8 cellular contexts compared by ENCODE assay signal in genomic region chr16:66954097-66954659, GRCh38. TPM values are rescaled to one million over a fixed set of nuclear protein-coding genes. Genes with fewer than 3 reads are reported as not detected.
DNase-seq lines count a peak whose midpoint lies in the region; ATAC-seq and TF ChIP-seq lines count a peak whose summit lies in the region.

No MANE protein-coding gene starts in this region.

- H4K8ac ChIP-seq in H9 (replicated peaks; ENCODE audit: insufficient read length, low read depth, low read length): no peak overlapping the region

- no peak overlapping the region for H2BK20ac ChIP-seq in H9 (ENCODE audit: low read depth, low read length, poor library complexity, severe bottlenecking)

- H3K23ac ChIP-seq in H9 (ENCODE audit: insufficient read length, low read depth, low read length): no peak overlapping the region

- no peaks in the 10 kb centered on the region for H3K36me3 ChIP-seq in CD4-positive, CD25-positive, alpha-beta regulatory T cell (ENCODE audit: control insufficient read depth, insufficient read depth, low read length)

- H2AK5ac ChIP-seq in H9 (ENCODE audit: insufficient read length, low read length): no peak overlapping the region

- TF ChIP-seq CTCF in H9 (conservative IDR thresholded peaks at IDR 0.05): peak; percentile 87

- H3K4ac ChIP-seq in H9 (ENCODE audit: low read depth, low read length): no peak overlapping the region

- no peak overlapping the region for H3K27ac Mint-ChIP-seq in CD4-positive, CD25-positive, alpha-beta regulatory T cell
- H3K27ac Mint-ChIP-seq in H9: no peak overlapping the region

- WGBS in H9 (ENCODE audit: extremely low coverage, insufficient read length, low lambda C conversion rate): no CpG with 5 or more reads among the region's 8 CpGs

- H3K79me1 ChIP-seq in H9 (ENCODE audit: insufficient read depth, low read depth, low read length, poor library complexity, severe bottlenecking): no peaks in the 10 kb centered on the region

- no peak overlapping the region for H3K4me2 ChIP-seq in H9 (ENCODE audit: insufficient read depth, insufficient read length, low read length)

- no peaks in the 10 kb centered on the region for H3K36me3 Mint-ChIP-seq in CD4-positive, CD25-positive, alpha-beta regulatory T cell
- peaks cover 0 to 8% (median 6%) of the 10 kb centered on the region in 3 experiments; a peak in 4 of 7 replicates for H3K36me3 Mint-ChIP-seq in H9 (ENCODE audit: insufficient read depth in 1 of 3, low read depth in 3 of 3)

- no peak overlapping the region for H3K18ac ChIP-seq in H9 (ENCODE audit: insufficient read length, low read depth, low read length)

- intact Hi-C loops in left colon (cut with DNase I, micrococcal nuclease): no loop called here

- no peak overlapping the region for H3K27ac ChIP-seq in CD4-positive, CD25-positive, alpha-beta regulatory T cell (ENCODE audit: insufficient read depth, low read length, poor library complexity, severe bottlenecking)
- H3K27ac ChIP-seq in H9 (ENCODE audit: insufficient read length, low read depth, low read length): no peak overlapping the region

- no peak overlapping the region for H3K9ac ChIP-seq in H9 (ENCODE audit: extremely low read depth, insufficient read length, low read length)

- no peak overlapping the region for H2BK12ac ChIP-seq in H9 (ENCODE audit: insufficient read length, low read depth, low read length)

- peak; percentile 82 to 92 for ATAC-seq in CD4-positive, CD25-positive, alpha-beta regulatory T cell (ENCODE audit: low read depth in 2 of 2)
- ATAC-seq in left colon (peak; percentile 72), HG03571 (IDR thresholded peaks at IDR 0.05; ENCODE audit: unreplicated experiment) (no peak)

- H4K5ac ChIP-seq in H9 (ENCODE audit: insufficient read length, low read depth, low read length): no peak overlapping the region

- no peak overlapping the region for H3K14ac ChIP-seq in H9 (ENCODE audit: insufficient read depth, low read length)

- no peak overlapping the region for H4K91ac ChIP-seq in H9 (ENCODE audit: insufficient read length, low read depth, low read length)

- no peaks in the 10 kb centered on the region for H3K23me2 ChIP-seq in H9 (ENCODE audit: insufficient read length, low read depth, low read length, poor library complexity, severe bottlenecking)

- no peak overlapping the region for H2BK15ac ChIP-seq in H9 (ENCODE audit: low read depth, low read length)

- H3K9me3 Mint-ChIP-seq in CD4-positive, CD25-positive, alpha-beta regulatory T cell: peaks cover 0 to 3% (median 0%) of the 10 kb centered on the region in 7 donors
- peaks cover 6 to 8% of the 10 kb centered on the region in 2 experiments; a peak in 3 of 5 replicates for H3K9me3 Mint-ChIP-seq in H9

- no peak overlapping the region for H2AFZ ChIP-seq in H9 (ENCODE audit: low read length)

- H2BK120ac ChIP-seq in H9 (ENCODE audit: low read depth, low read length, poor library complexity, severe bottlenecking): no peak overlapping the region

- H4K20me1 ChIP-seq in H9 (ENCODE audit: control insufficient read depth, insufficient read depth, insufficient read length): no peaks in the 10 kb centered on the region

- peak overlapping the region in 1 of 4 donors; percentile 64 for H3K4me3 Mint-ChIP-seq in CD4-positive, CD25-positive, alpha-beta regulatory T cell
- H3K4me3 Mint-ChIP-seq in H9: no peak overlapping the region

- H3K9me3 ChIP-seq in CD4-positive, CD25-positive, alpha-beta regulatory T cell (ENCODE audit: control insufficient read depth in 2 of 2, low read length in 2 of 2): peaks cover 0 to 4% of the 10 kb centered on the region in 2 experiments
- no peaks in the 10 kb centered on the region for H3K9me3 ChIP-seq in H9 (ENCODE audit: control insufficient read depth, low read depth, low read length)

- peaks cover 53% of the 10 kb centered on the region for H3K27me3 Mint-ChIP-seq in CD4-positive, CD25-positive, alpha-beta regulatory T cell
- H3K27me3 Mint-ChIP-seq in H9 (ENCODE audit: low read depth): peaks cover 14% of the 10 kb centered on the region

- peaks cover 0 to 18% (median 10%) of the 10 kb centered on the region in 4 donors for H3K4me1 Mint-ChIP-seq in CD4-positive, CD25-positive, alpha-beta regulatory T cell
- H3K4me1 Mint-ChIP-seq in H9: peaks cover 9% of the 10 kb centered on the region in 2 experiments

- peaks cover 22% of the 10 kb centered on the region for H3K27me3 ChIP-seq in CD4-positive, CD25-positive, alpha-beta regulatory T cell (ENCODE audit: control insufficient read depth, insufficient read depth, low read length)
- peaks cover 6% of the 10 kb centered on the region; the same call in 1 of the 2 replicates for H3K27me3 ChIP-seq in H9 (ENCODE audit: insufficient read depth, low read length)

- DNase-seq in CD4-positive, CD25-positive, alpha-beta regulatory T cell: peak; percentile 54 to 84 (median 71)
- DNase-seq in H9 (peak; percentile 75), NCI-H460 (ENCODE audit: extremely low read depth, low read depth) (peak; percentile 89), cerebellar nuclear complex (lab: John Stamatoyannopoulos, UW) (peak; percentile 23 to 46), left colon (peak; percentile 76 to 90)
- DNase-seq in activated CD4-positive, alpha-beta T cell treated with anti-CD3 and anti-CD28 coated beads for 24 hours (ENCODE audit: low read depth in 2 of 2): peak; percentile 70 to 77
- peak; percentile 72 to 76 for DNase-seq in stimulated activated CD4-positive, alpha-beta T cell treated with anti-CD3 and anti-CD28 coated beads, Interleukin-2, amount 100 ng/mL, for 48 hours

- H2BK5ac ChIP-seq in H9 (ENCODE audit: insufficient read length, low read length): no peak overlapping the region

- H3K56ac ChIP-seq in H9 (ENCODE audit: insufficient read length, low read depth, low read length): no peak overlapping the region

- H3K79me2 ChIP-seq in H9 (ENCODE audit: insufficient read depth, low read length): no peaks in the 10 kb centered on the region

- peaks cover 3% of the 10 kb centered on the region for H3K4me1 ChIP-seq in CD4-positive, CD25-positive, alpha-beta regulatory T cell (ENCODE audit: control insufficient read depth, insufficient read depth, low read length, poor library complexity, severe bottlenecking)
- no peaks in the 10 kb centered on the region for H3K4me1 ChIP-seq in H9 (ENCODE audit: insufficient read depth, low read length)

- no peak overlapping the region for H3K4me3 ChIP-seq in CD4-positive, CD25-positive, alpha-beta regulatory T cell (ENCODE audit: low read depth, low read length)

- H3T11ph ChIP-seq in H9 (ENCODE audit: low read length): no peak overlapping the region

RNA-seq across cellular contexts. Expression of gene CES3, which starts 6.9 kb away (rescaled TPM):
- total RNA-seq in CD4-positive, CD25-positive, alpha-beta regulatory T cell: 0.74 TPM
- under 1 TPM; 0.10 to 0.29 (median 0.26) TPM for polyA plus RNA-seq in CD4-positive, CD25-positive, alpha-beta regulatory T cell
- total RNA-seq in H9 (2021) (3.4 and 3.7 TPM in 2 replicates), left colon (100 to 1,000 TPM; 201 to 203 TPM)
- 0.42 and 0.55 TPM in 2 replicates for total RNA-seq in NCI-H460 (2014; rRNA removed; shearing (Covaris generic))
- 1.5 and 2.3 TPM in 2 replicates for polyA plus RNA-seq in NCI-H460 (2014; cell fraction: nucleus; rRNA removed)

RNA-seq across cellular contexts. Expression of gene CES2, which starts 18.9 kb away (rescaled TPM):
- total RNA-seq in CD4-positive, CD25-positive, alpha-beta regulatory T cell: 35.4 TPM
- polyA plus RNA-seq in CD4-positive, CD25-positive, alpha-beta regulatory T cell: 10 to 100 TPM; 19.3 to 22.5 (median 19.7) TPM
- total RNA-seq in H9 (2021) (25.8 and 28.2 TPM in 2 replicates), left colon (100 to 1,000 TPM; 566 to 624 TPM)
- 45.5 and 51.5 TPM in 2 replicates for total RNA-seq in NCI-H460 (2014; rRNA removed; shearing (Covaris generic))
- 39.7 and 43.9 TPM in 2 replicates for polyA plus RNA-seq in NCI-H460 (2014; cell fraction: nucleus; rRNA removed)

RNA-seq across cellular contexts. Expression of gene CIAO2B, which starts 20.0 kb away (rescaled TPM):
- total RNA-seq in CD4-positive, CD25-positive, alpha-beta regulatory T cell: 64.6 TPM
- polyA plus RNA-seq in CD4-positive, CD25-positive, alpha-beta regulatory T cell: 100 to 1,000 TPM; 126 to 161 (median 147) TPM
- total RNA-seq in H9 (2021) (83.0 and 85.7 TPM in 2 replicates), left colon (100 to 1,000 TPM in 1 of 2 donors, 10 to 100 TPM in 1; 82.7 to 109 TPM)
- total RNA-seq in NCI-H460 (2014; rRNA removed; shearing (Covaris generic)): 270 and 295 TPM in 2 replicates
- polyA plus RNA-seq in NCI-H460 (2014; cell fraction: nucleus; rRNA removed): 141 and 168 TPM in 2 replicates

RNA-seq across cellular contexts. Expression of gene RRAD, which starts 28.8 kb away (rescaled TPM):
- 0.35 TPM for total RNA-seq in CD4-positive, CD25-positive, alpha-beta regulatory T cell
- not detected for polyA plus RNA-seq in CD4-positive, CD25-positive, alpha-beta regulatory T cell
- total RNA-seq in H9 (2021) (0.44 and 0.72 TPM in 2 replicates), left colon (1 to 10 TPM; 3.9 to 4.4 TPM)
- total RNA-seq in NCI-H460 (2014; rRNA removed; shearing (Covaris generic)): 0.57 and 0.66 TPM in 2 replicates
- polyA plus RNA-seq in NCI-H460 (2014; cell fraction: nucleus; rRNA removed): 0.33 and 2.1 TPM in 2 replicates

RNA-seq across cellular contexts. Expression of gene CES4A, which starts 34.2 kb away (rescaled TPM):
- total RNA-seq in CD4-positive, CD25-positive, alpha-beta regulatory T cell: 11.9 TPM
- 1 to 10 TPM; 1.6 to 3.0 (median 2.7) TPM for polyA plus RNA-seq in CD4-positive, CD25-positive, alpha-beta regulatory T cell
- total RNA-seq in H9 (2021): 1.8 and 1.9 TPM in 2 replicates
- total RNA-seq in NCI-H460 (2014; rRNA removed; shearing (Covaris generic)): not detected in 2 replicates
- not detected in 2 replicates for polyA plus RNA-seq in NCI-H460 (2014; cell fraction: nucleus; rRNA removed)
- total RNA-seq in left colon: 10 to 100 TPM in 1 of 2 donors, 1 to 10 TPM in 1; 6.6 to 12.1 TPM

Comparison
In these comparisons a context has a peak if more than half of its experiments do, and no peak if none do; other contexts are left out.
1. DNase-seq: peak in every context shown above with its lines; median percentile 89 in NCI-H460; 83 in left colon; 75 in H9; 74 in stimulated activated CD4-positive, alpha-beta T cell treated with anti-CD3 and anti-CD28 coated beads, Interleukin-2, amount 100 ng/mL, for 48 hours; 74 in activated CD4-positive, alpha-beta T cell treated with anti-CD3 and anti-CD28 coated beads for 24 hours; 71 in CD4-positive, CD25-positive, alpha-beta regulatory T cell; 34 in cerebellar nuclear complex.
2. RNA of gene CES3, which starts 6.9 kb away (total RNA-seq): 201 to 203 TPM in left colon; 3.4 to 3.7 TPM in H9, 0.74 TPM in CD4-positive, CD25-positive, alpha-beta regulatory T cell (single experiment) and 0.42 to 0.55 TPM in NCI-H460; every median in the first group is over 10 times any median in the second.
3. RNA of gene CES2, which starts 18.9 kb away (total RNA-seq): 566 to 624 TPM in left colon; 45.5 to 51.5 TPM in NCI-H460, 35.4 TPM in CD4-positive, CD25-positive, alpha-beta regulatory T cell (single experiment) and 25.8 to 28.2 TPM in H9; every median in the first group is over 10 times any median in the second.